In genomic region chr17:2176484-2177175, GRCh38 we compare ENCODE assay signal across 1 cellular context.
TF ChIP-seq lines count a peak whose summit lies in the region.

No MANE protein-coding gene starts in this region.

TF ChIP-seq in IMR-90, 13 proteins besides CTCF, POLR2A, EP300 and RAD21:
- TF ChIP-seq CEBPB (IDR thresholded peaks at IDR 0.05; ENCODE audit: low read depth, low read length) (no peak), MXI1 (IDR thresholded peaks at IDR 0.05; ENCODE audit: borderline replicate concordance, low read depth, low read length) (no peak), CHD1 (IDR thresholded peaks at IDR 0.05; ENCODE audit: low read depth, low read length) (no peak), BHLHE40 (IDR thresholded peaks at IDR 0.05; ENCODE audit: low read depth, low read length) (no peak), SMC3 (IDR thresholded peaks at IDR 0.05; ENCODE audit: low read depth, low read length) (no peak), FOS (IDR thresholded peaks at IDR 0.05; ENCODE audit: low read depth, low read length) (no peak), NFE2L2 (IDR thresholded peaks at IDR 0.05; ENCODE audit: low read depth, low read length) (no peak), RCOR1 (IDR thresholded peaks at IDR 0.05; ENCODE audit: insufficient replicate concordance, low read length) (no peak), MAFK (IDR thresholded peaks at IDR 0.05; ENCODE audit: low read depth, low read length) (no peak), ELK1 (IDR thresholded peaks at IDR 0.05; ENCODE audit: borderline replicate concordance, low read depth, low read length) (no peak), USF2 (IDR thresholded peaks at IDR 0.05; ENCODE audit: low read depth, low read length) (no peak), RFX5 (IDR thresholded peaks at IDR 0.05; ENCODE audit: low read depth, low read length) (no peak), MAZ (IDR thresholded peaks at IDR 0.05; ENCODE audit: borderline replicate concordance, low read depth, low read length) (no peak)
